Comparison of ENCODE assay signal across 27 cellular contexts in genomic region chr7:84238611-84239010, GRCh38. TPM values are rescaled to one million over a fixed set of nuclear protein-coding genes. Genes with fewer than 3 reads are reported as not detected.
DNase-seq lines count a peak whose midpoint lies in the region; ATAC-seq, FAIRE-seq and TF ChIP-seq lines count a peak whose summit lies in the region.
"Had no signal": no experiment of that assay in that cellular context is flagged by ENCODE, and none has a peak within 500 bp of the region (broad histone marks: within the 10 kb centered on the region; RNA-seq: fewer than 3 reads in every experiment).

No MANE protein-coding gene starts in this region.

- dilution Hi-C loops in mammary epithelial cell (cut with HindIII; ENCODE audit: low sequenced_read_pairs): no loop called here
- dilution Hi-C loops in keratinocyte (cut with MboI; ENCODE audit: extremely low pct_ligation_motif_present, low sequenced_read_pairs): no loop called here

- POLR2A ChIA-PET in T-cell (lab: Charles Lee): no interaction called here
- POLR2A ChIA-PET in CD8-positive, alpha-beta memory T cell (lab: Charles Lee): no interaction called here

- H3K36me3 ChIP-seq in mammary epithelial cell (ENCODE audit: insufficient read depth, low read length): no peaks in the 10 kb centered on the region
- no peaks in the 10 kb centered on the region for H3K36me3 ChIP-seq in breast epithelium
- no peaks in the 10 kb centered on the region for H3K36me3 ChIP-seq in RWPE2 (ENCODE audit: low read depth)
- H3K36me3 ChIP-seq in keratinocyte (ENCODE audit: control insufficient read depth in 2 of 2, extremely low read depth in 1 of 2, insufficient read depth in 2 of 2, low read length in 2 of 2): no peaks in the 10 kb centered on the region
- H3K36me3 ChIP-seq in CD8-positive, alpha-beta memory T cell (ENCODE audit: insufficient read depth, low read length): no peaks in the 10 kb centered on the region
- H3K36me3 ChIP-seq: HAP-1 had no signal

- no peak overlapping the region for H3K9ac ChIP-seq in mammary epithelial cell (ENCODE audit: insufficient read depth, low read length)
- H3K9ac ChIP-seq in keratinocyte (ENCODE audit: control insufficient read depth, extremely low read depth, insufficient read depth, low read length): no peak overlapping the region

- no peaks in the 10 kb centered on the region for H3K79me2 ChIP-seq in mammary epithelial cell (ENCODE audit: insufficient read depth, low read length)
- no peaks in the 10 kb centered on the region for H3K79me2 ChIP-seq in keratinocyte (ENCODE audit: control insufficient read depth, insufficient read depth, low read length)

- BruUV-seq in mammary epithelial cell (replicated peaks; lab: Mats Ljungman, UMichigan): no TSS peak

- TF ChIP-seq CTCF in mammary epithelial cell (conservative IDR thresholded peaks at IDR 0.05 in 1 of 2, IDR thresholded peaks at IDR 0.05 in 1 of 2; ENCODE audit: extremely low read depth in 1 of 2, insufficient read depth in 1 of 2, low read depth in 1 of 2, low read length in 2 of 2) (no peak), breast epithelium (IDR thresholded peaks at IDR 0.05) (no peak), RWPE2 (IDR thresholded peaks at IDR 0.05; ENCODE audit: poor library complexity, severe bottlenecking) (no peak), keratinocyte (optimal IDR thresholded peaks at IDR 0.05 in 1 of 3, IDR thresholded peaks at IDR 0.05 in 1 of 3, conservative IDR thresholded peaks at IDR 0.05 in 1 of 3; ENCODE audit: extremely low read depth in 1 of 3, insufficient read depth in 2 of 3, low read length in 3 of 3) (no peak)

- no peaks in the 10 kb centered on the region for H3K36me3 Mint-ChIP-seq in T-cell
- no peaks in the 10 kb centered on the region for H3K36me3 Mint-ChIP-seq in CD8-positive, alpha-beta memory T cell
- H3K36me3 Mint-ChIP-seq: IgD-negative memory B cell had no signal

- H3K4me1 Mint-ChIP-seq in T-cell: no peaks in the 10 kb centered on the region
- no peaks in the 10 kb centered on the region for H3K4me1 Mint-ChIP-seq in CD8-positive, alpha-beta memory T cell
- H3K4me1 Mint-ChIP-seq: GM23338, IgD-negative memory B cell had no signal

- peaks cover 8 to 25% (median 16%) of the 10 kb centered on the region in 3 donors for H3K9me3 Mint-ChIP-seq in T-cell
- H3K9me3 Mint-ChIP-seq in CD8-positive, alpha-beta memory T cell: peaks cover 7 to 33% (median 14%) of the 10 kb centered on the region in 5 donors

- H3K4me2 ChIP-seq in mammary epithelial cell (ENCODE audit: insufficient read depth, low read depth, low read length): no peak overlapping the region
- H3K4me2 ChIP-seq in keratinocyte (ENCODE audit: control insufficient read depth, extremely low read depth, insufficient read depth, low read depth, low read length): no peak overlapping the region
- H3K4me2 ChIP-seq: GM23338 had no signal

- no peak for FAIRE-seq in keratinocyte (lab: Jason Lieb, UNC)
- FAIRE-seq: GM12892, GM18507, HTR-8/SVneo had no signal

- CTCF ChIA-PET in mammary epithelial cell (lab: Charles Lee; ENCODE audit: low non-redundant PET): no interaction called here
- CTCF ChIA-PET in T-cell (lab: Charles Lee): no interaction called here
- CTCF ChIA-PET in CD8-positive, alpha-beta memory T cell (lab: Charles Lee): no interaction called here

- DNase-seq in mammary epithelial cell: no peak
- DNase-seq in breast epithelium (ENCODE audit: low spot score in 2 of 2): no peak
- no peak for DNase-seq in RWPE2 (ENCODE audit: low spot score)
- no peak for DNase-seq in keratinocyte (ENCODE audit: low read depth, low spot score)
- no peak for DNase-seq in T-cell
- DNase-seq in HuH-7 (ENCODE audit: low spot score): no peak
- no peak for DNase-seq in CD8-positive, alpha-beta memory T cell
- no peak for DNase-seq in NCI-H774 (lab: John Stamatoyannopoulos, UW)
- DNase-seq: COR-L47, DMS79, MV-4-11, NCI-H1105 treated with DMSO at 0.1 percent for 48 hours, NCI-H2029 treated with DMSO at 0.1 percent for 48 hours, NCI-H2171, NCI-H345, NCI-H524, NCI-H82, Right ventricle myocardium superior had no signal

- H4K20me1 ChIP-seq in mammary epithelial cell (ENCODE audit: insufficient read depth, low read length): no peaks in the 10 kb centered on the region
- no peaks in the 10 kb centered on the region for H4K20me1 ChIP-seq in keratinocyte (ENCODE audit: control insufficient read depth, extremely low read depth, insufficient read depth, low read length)

- ATAC-seq in RWPE2 (ENCODE audit: low read depth) (no peak), T-cell (replicated peaks in 1 of 4) (no peak)
- ATAC-seq: GM23338 had no signal

- H3K27me3 Mint-ChIP-seq in T-cell: no peaks in the 10 kb centered on the region
- H3K27me3 Mint-ChIP-seq in CD8-positive, alpha-beta memory T cell: no peaks in the 10 kb centered on the region
- H3K27me3 Mint-ChIP-seq: IgD-negative memory B cell had no signal

- no peaks in the 10 kb centered on the region for H3K27me3 ChIP-seq in mammary epithelial cell (ENCODE audit: insufficient read depth, low read length)
- H3K27me3 ChIP-seq in breast epithelium: no peaks in the 10 kb centered on the region
- no peaks in the 10 kb centered on the region for H3K27me3 ChIP-seq in RWPE2 (ENCODE audit: insufficient read depth, poor library complexity, severe bottlenecking)
- H3K27me3 ChIP-seq in keratinocyte (ENCODE audit: control insufficient read depth, extremely low read depth, insufficient read depth, low read length): no peaks in the 10 kb centered on the region
- no peaks in the 10 kb centered on the region for H3K27me3 ChIP-seq in CD8-positive, alpha-beta memory T cell (ENCODE audit: insufficient read depth, low read length, poor library complexity, severe bottlenecking)

- peaks cover 24% of the 10 kb centered on the region for H3K4me1 ChIP-seq in mammary epithelial cell (ENCODE audit: insufficient read depth, low read length)
- no peaks in the 10 kb centered on the region for H3K4me1 ChIP-seq in breast epithelium
- H3K4me1 ChIP-seq in RWPE2 (ENCODE audit: insufficient read depth, poor library complexity, severe bottlenecking): peaks cover 25% of the 10 kb centered on the region
- peaks cover 23% of the 10 kb centered on the region for H3K4me1 ChIP-seq in keratinocyte (ENCODE audit: control insufficient read depth, extremely low read depth, insufficient read depth, low read length)
- no peaks in the 10 kb centered on the region for H3K4me1 ChIP-seq in CD8-positive, alpha-beta memory T cell (ENCODE audit: insufficient read depth, low read length)
- H3K4me1 ChIP-seq: HAP-1 had no signal

- H2AFZ ChIP-seq in mammary epithelial cell (ENCODE audit: low read depth, low read length): no peak overlapping the region
- H2AFZ ChIP-seq in keratinocyte (ENCODE audit: control insufficient read depth, low read length): no peak overlapping the region
- H2AFZ ChIP-seq: GM23338 had no signal

- H3K27ac ChIP-seq in mammary epithelial cell (ENCODE audit: insufficient read depth, low read depth, low read length): peak overlapping the region; percentile 99
- H3K27ac ChIP-seq in breast epithelium: no peak overlapping the region
- peak overlapping the region; percentile 88 for H3K27ac ChIP-seq in RWPE2 (ENCODE audit: poor library complexity, severe bottlenecking)
- peak overlapping the region; percentile 97 for H3K27ac ChIP-seq in keratinocyte (ENCODE audit: control insufficient read depth, insufficient read depth, low read length)
- H3K27ac ChIP-seq in CD8-positive, alpha-beta memory T cell (ENCODE audit: low read depth, low read length): no peak overlapping the region
- H3K27ac ChIP-seq: 22Rv1 had no signal

- no peak overlapping the region for H3K27ac Mint-ChIP-seq in T-cell
- H3K27ac Mint-ChIP-seq in CD8-positive, alpha-beta memory T cell: no peak overlapping the region
- H3K27ac Mint-ChIP-seq: GM23338, IgD-negative memory B cell had no signal

- 90% methylated on average over 7 of the region's 7 CpGs for WGBS in mammary epithelial cell (ENCODE audit: low coverage, missing lambda C conversion rate)

- no peak overlapping the region for H3K4me3 Mint-ChIP-seq in T-cell
- H3K4me3 Mint-ChIP-seq in CD8-positive, alpha-beta memory T cell: no peak overlapping the region
- H3K4me3 Mint-ChIP-seq: CD14-positive monocyte, GM23338, IgD-negative memory B cell had no signal

- no peaks in the 10 kb centered on the region for H3K9me1 ChIP-seq in keratinocyte (ENCODE audit: control insufficient read depth, extremely low read depth, insufficient read depth, low read length)

- intact Hi-C loops in mammary epithelial cell (cut with micrococcal nuclease) (loop anchor here (5.0 kb wide), 2 partner anchors 46 to 174 kb away; partner anchors contain the start of gene SEMA3A), breast epithelium (cut with DNase I; ENCODE audit: low total_unique reads) (no loop called here)

- no peak overlapping the region for H3K4me3 ChIP-seq in mammary epithelial cell (replicated peaks in 1 of 3; ENCODE audit: insufficient read depth in 1 of 3, low read depth in 2 of 3, low read length in 3 of 3)
- no peak overlapping the region for H3K4me3 ChIP-seq in breast epithelium
- H3K4me3 ChIP-seq in RWPE2 (ENCODE audit: severe bottlenecking): no peak overlapping the region
- no peak overlapping the region for H3K4me3 ChIP-seq in keratinocyte (ENCODE audit: control insufficient read depth in 2 of 3, extremely low read depth in 1 of 3, insufficient read depth in 2 of 3, low read depth in 1 of 3, low read length in 3 of 3)
- no peak overlapping the region for H3K4me3 ChIP-seq in CD8-positive, alpha-beta memory T cell (ENCODE audit: low read length)
- H3K4me3 ChIP-seq: GM23338, HAP-1 had no signal

- in situ Hi-C loops in mammary epithelial cell (cut with MboI; ENCODE audit: low sequenced_read_pairs in 2 of 2): no loop called here

- TF ChIP-seq POLR2A in breast epithelium (IDR thresholded peaks at IDR 0.05): no peak

- H3K9me3 ChIP-seq in mammary epithelial cell (replicated peaks; ENCODE audit: insufficient read depth, low read length) (peaks cover 3% of the 10 kb centered on the region), breast epithelium (peaks cover 0 to 4% of the 10 kb centered on the region in 2 donors), RWPE2 (ENCODE audit: severe bottlenecking) (no peaks in the 10 kb centered on the region), keratinocyte (ENCODE audit: control insufficient read depth, low read depth, low read length) (no peaks in the 10 kb centered on the region)
- H3K9me3 ChIP-seq in CD8-positive, alpha-beta memory T cell (ENCODE audit: low read length): no peaks in the 10 kb centered on the region
- H3K9me3 ChIP-seq: HAP-1 had no signal

RNA-seq across cellular contexts. Expression of gene SEMA3A, which starts 44.0 kb away (rescaled TPM):
- 10 to 100 TPM in 1 of 2 donors, under 1 TPM in 1; 0.83 to 12.8 TPM for total RNA-seq in mammary epithelial cell
- 6.9 TPM for polyA plus RNA-seq in mammary epithelial cell
- polyA minus RNA-seq in mammary epithelial cell: 26.9 TPM
- 10 to 100 TPM in 1 of 3 donors, 1 to 10 TPM in 2; 2.9 to 23.2 (median 5.2) TPM for total RNA-seq in breast epithelium
- polyA plus RNA-seq in keratinocyte: 0.90 to 3.7 TPM (median 2.1 TPM) in 3 replicates
- 0.80 TPM for polyA plus RNA-seq in keratinocyte (2011; ENCODE audit: low read depth)
- 0.52 and 1.1 TPM in 2 replicates for polyA plus RNA-seq in keratinocyte (2011; cell fraction: cytosol; rRNA removed)
- 2.2 and 3.1 TPM in 2 replicates for polyA plus RNA-seq in keratinocyte (2011; cell fraction: nucleus; rRNA removed)
- 0.16 and 3.5 TPM in 2 replicates for polyA plus RNA-seq in keratinocyte (2012; ENCODE audit: low replicate concordance)
- polyA minus RNA-seq in keratinocyte: 2.2 to 6.3 TPM (median 3.3 TPM) in 3 replicates
- 0.38 TPM for polyA minus RNA-seq in keratinocyte (2011; cell fraction: cytosol; rRNA and poly(A)+ RNA removed)
- polyA minus RNA-seq in keratinocyte (2011; cell fraction: nucleus; rRNA and poly(A)+ RNA removed): 2.0 and 7.4 TPM in 2 replicates
- total RNA-seq in T-cell: 1 to 10 TPM in 1 of 5 donors, under 1 TPM in 3, not detected in 1; 0.15 to 1.6 (median 0.53) TPM
- not detected for total RNA-seq in CD8-positive, alpha-beta memory T cell
- not detected for polyA plus RNA-seq in CD8-positive, alpha-beta memory T cell
- total RNA-seq: OCI-LY7 had no signal
- polyA plus RNA-seq: CD14-positive monocyte had no signal

Comparison
In these comparisons a context has a peak if more than half of its experiments do, and no peak if none do; other contexts are left out.
1. H3K27ac ChIP-seq: peak in mammary epithelial cell (single experiment), RWPE2 (single experiment) and keratinocyte (single experiment); none in breast epithelium (0 of 2) and CD8-positive, alpha-beta memory T cell (single experiment).